Comparison of ENCODE assay signal across 26 cellular contexts in the genomic region with DNA sequence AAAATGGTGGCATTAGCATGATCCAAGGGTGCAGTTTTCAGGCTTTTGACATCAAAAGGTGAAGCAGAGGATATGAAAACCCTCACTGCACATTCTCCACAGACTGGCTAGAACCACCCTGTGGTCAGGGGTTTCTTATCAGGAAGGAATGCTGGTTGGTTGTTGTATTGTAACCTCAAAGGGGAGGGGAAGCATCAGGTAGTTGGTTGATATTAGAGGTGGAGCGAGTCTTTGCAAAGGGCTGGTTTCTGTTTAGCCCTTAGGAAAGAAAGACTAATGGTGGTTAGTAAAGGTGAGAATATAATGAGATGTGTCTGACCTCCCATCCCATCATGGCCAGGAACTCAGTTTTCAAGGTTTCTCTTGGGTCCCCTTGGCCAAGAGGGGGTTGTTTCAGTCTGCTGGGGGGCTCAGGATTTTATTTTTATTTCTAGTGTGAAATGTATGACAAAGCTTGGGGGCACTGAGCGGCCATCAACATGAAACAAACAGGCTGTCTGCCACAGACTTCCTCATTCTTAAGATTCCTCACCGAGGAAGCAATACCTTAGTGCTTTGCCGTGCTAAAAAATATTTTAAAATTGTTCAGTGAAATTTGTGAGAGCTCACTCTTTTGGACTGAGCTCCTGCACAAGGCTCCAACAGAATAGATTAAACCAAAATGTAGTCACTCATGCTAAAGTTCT. TPM values are rescaled to one million over a fixed set of nuclear protein-coding genes. Genes with fewer than 3 reads are reported as not detected.
A peak's percentile ranks its signal among the peaks of the same experiment; 100 is the strongest.
DNase-seq lines count a peak whose midpoint lies in the region; ATAC-seq and TF ChIP-seq lines count a peak whose summit lies in the region.
"Had no signal": no experiment of that assay in that cellular context is flagged by ENCODE, and none has a peak within 500 bp of the region (broad histone marks: within the 10 kb centered on the region; RNA-seq: fewer than 3 reads in every experiment).

No MANE protein-coding gene starts in this region.

- peaks cover 9% of the 10 kb centered on the region for H3K4me1 Mint-ChIP-seq in activated T-helper 2 cell treated with anti-CD3 and anti-CD28 coated beads, Interferon-gamma antibody, Interleukin-2, Interleukin-4, amounts not matched to agents 10 μg/mL and 5 μg/mL and 100 μg/mL, durations not matched to agents 14 hours and 24 hours and 36 hours (ENCODE audit: low read depth)
- peaks cover 6% of the 10 kb centered on the region for H3K4me1 Mint-ChIP-seq in mesothelial cell of epicardium
- H3K4me1 Mint-ChIP-seq: activated B cell treated with CpG ODN at 0.5 μM for 24 hours; naive thymus-derived CD4-positive, alpha-beta T cell; T-helper 17 cell had no signal

- H3K27me3 ChIP-seq in PC-3 (ENCODE audit: low read length) (peaks cover 44% of the 10 kb centered on the region), vagina (no peaks in the 10 kb centered on the region)
- H3K27me3 ChIP-seq: ascending aorta, pancreas, sigmoid colon, tibial nerve had no signal

- no peak overlapping the region for H3K9ac ChIP-seq in PC-3 (ENCODE audit: low read length)

- no peak overlapping the region for H3K4me3 Mint-ChIP-seq in activated T-helper 2 cell treated with anti-CD3 and anti-CD28 coated beads, Interferon-gamma antibody, Interleukin-2, Interleukin-4, amounts not matched to agents 10 μg/mL and 5 μg/mL and 100 μg/mL, durations not matched to agents 14 hours and 24 hours and 36 hours (ENCODE audit: low read depth)
- H3K4me3 Mint-ChIP-seq in mesothelial cell of epicardium: no peak overlapping the region
- H3K4me3 Mint-ChIP-seq: activated B cell treated with CpG ODN at 0.5 μM for 24 hours; activated CD8-positive, alpha-beta T cell treated with anti-CD3 and anti-CD28 coated beads for 36 hours; naive thymus-derived CD4-positive, alpha-beta T cell; T-helper 17 cell had no signal

- TF ChIP-seq CTCF in mesothelial cell of epicardium (IDR thresholded peaks at IDR 0.05; ENCODE audit: unreplicated experiment): no peak
- TF ChIP-seq CTCF in PC-3 (conservative IDR thresholded peaks at IDR 0.05; ENCODE audit: low read depth, low read length): no peak
- TF ChIP-seq CTCF in vagina (IDR thresholded peaks at IDR 0.05): no peak

- POLR2A ChIA-PET in PC-3 (lab: Charles Lee; ENCODE audit: unreplicated experiment): no interaction called here

- H3K27ac ChIP-seq in PC-3 (ENCODE audit: low read length): no peak overlapping the region
- H3K27ac ChIP-seq in vagina: no peak overlapping the region
- H3K27ac ChIP-seq: ascending aorta, sigmoid colon, SJCRH30, tibial nerve had no signal

- H3K36me3 ChIP-seq in PC-3 (ENCODE audit: low read depth, low read length) (no peaks in the 10 kb centered on the region), vagina (no peaks in the 10 kb centered on the region)
- H3K36me3 ChIP-seq: ascending aorta, pancreas, sigmoid colon, SJCRH30, tibial nerve had no signal

- CTCF ChIA-PET in PC-3 (lab: Charles Lee): no interaction called here

- intact Hi-C loops in activated T-helper 2 cell treated with anti-CD3 and anti-CD28 coated beads, Interferon-gamma antibody, Interleukin-2, Interleukin-4, amounts not matched to agents 10 μg/mL and 5 μg/mL and 100 μg/mL, durations not matched to agents 14 hours and 24 hours and 36 hours (cut with micrococcal nuclease): no loop called here
- intact Hi-C loops in PC-3 (cut with micrococcal nuclease) (no loop called here), vagina (cut with DNase I) (no loop called here)

- H3K9me3 Mint-ChIP-seq in activated T-helper 2 cell treated with anti-CD3 and anti-CD28 coated beads, Interferon-gamma antibody, Interleukin-2, Interleukin-4, amounts not matched to agents 10 μg/mL and 5 μg/mL and 100 μg/mL, durations not matched to agents 14 hours and 24 hours and 36 hours: peaks cover 13% of the 10 kb centered on the region
- H3K9me3 Mint-ChIP-seq in mesothelial cell of epicardium: peaks cover 45% of the 10 kb centered on the region

- no peak overlapping the region for H2AFZ ChIP-seq in PC-3 (ENCODE audit: low read length)

- no peaks in the 10 kb centered on the region for H3K79me2 ChIP-seq in PC-3 (ENCODE audit: low read length)

- no TSS peak for BruUV-seq in PC-3 (replicated peaks; lab: Mats Ljungman, UMichigan)

- ATAC-seq in PC-3: no peak
- ATAC-seq: activated CD8-positive, alpha-beta T cell treated with anti-CD3 and anti-CD28 coated beads for 36 hours; naive thymus-derived CD4-positive, alpha-beta T cell; stimulated activated naive CD8-positive, alpha-beta T cell treated with anti-CD3 and anti-CD28 coated beads, Interleukin-15, Interleukin-2, amounts not matched to agents 100 U/mL and 50 U/mL, for 24 hours; T-helper 17 cell had no signal

- H3K4me3 ChIP-seq in PC-3 (ENCODE audit: low read length) (no peak overlapping the region), vagina (no peak overlapping the region)
- H3K4me3 ChIP-seq: ascending aorta, pancreas, sigmoid colon, SJCRH30, tibial nerve had no signal

- H3K36me3 Mint-ChIP-seq in activated T-helper 2 cell treated with anti-CD3 and anti-CD28 coated beads, Interferon-gamma antibody, Interleukin-2, Interleukin-4, amounts not matched to agents 10 μg/mL and 5 μg/mL and 100 μg/mL, durations not matched to agents 14 hours and 24 hours and 36 hours (ENCODE audit: low read depth): no peaks in the 10 kb centered on the region
- H3K36me3 Mint-ChIP-seq in mesothelial cell of epicardium: peaks cover 10% of the 10 kb centered on the region

- H3K4me1 ChIP-seq in PC-3 (ENCODE audit: insufficient read depth, low read length): no peaks in the 10 kb centered on the region
- H3K4me1 ChIP-seq in vagina: no peaks in the 10 kb centered on the region
- H3K4me1 ChIP-seq: ascending aorta, pancreas, sigmoid colon, SJCRH30, tibial nerve had no signal

- H4K20me1 ChIP-seq in PC-3 (ENCODE audit: low read length): no peaks in the 10 kb centered on the region

- no peak overlapping the region for H3K4me2 ChIP-seq in PC-3 (ENCODE audit: low read length)

- DNase-seq in ELF-1 (ENCODE audit: low read depth, low spot score) (peak; percentile 34), M059J (ENCODE audit: low read depth) (peak; percentile 91), mesothelial cell of epicardium (ENCODE audit: low spot score in 2 of 2, unreplicated experiment in 2 of 2) (no peak), PC-3 (no peak), NCI-H128 (lab: John Stamatoyannopoulos, UW; ENCODE audit: unreplicated experiment) (no peak), iPS-NIHi11 (ENCODE audit: low spot score) (no peak), vagina (ENCODE audit: extremely low spot score in 2 of 2) (no peak)
- DNase-seq in activated T-helper 2 cell treated with anti-CD3 and anti-CD28 coated beads, Interferon-gamma antibody, Interleukin-2, Interleukin-4, amounts not matched to agents 10 μg/mL and 5 μg/mL and 100 μg/mL, durations not matched to agents 14 hours and 24 hours and 36 hours (ENCODE audit: low spot score): no peak
- DNase-seq: activated B cell treated with CpG ODN at 0.5 μM for 24 hours; activated CD8-positive, alpha-beta T cell treated with anti-CD3 and anti-CD28 coated beads for 36 hours; activated naive CD4-positive, alpha-beta T cell treated with anti-CD3 and anti-CD28 coated beads, Interleukin-2, amount 50 U/mL, for 16 hours; activated T-cell treated with anti-CD3 and anti-CD28 coated beads, Interleukin-2, amount 50 U/mL, for 1 hour; H7; kidney; naive thymus-derived CD4-positive, alpha-beta T cell; NCI-H2081 treated with DMSO at 0.1 percent for 48 hours; NCI-H524 treated with DMSO at 0.1 percent for 48 hours; pancreas; sigmoid colon; stimulated activated CD4-positive, alpha-beta T cell treated with anti-CD3 and anti-CD28 coated beads, Interleukin-1b, Interleukin-23, amount 100 ng/mL, for 48 hours; stimulated activated naive CD8-positive, alpha-beta T cell treated with anti-CD3 and anti-CD28 coated beads, Interleukin-15, Interleukin-2, amounts not matched to agents 100 U/mL and 50 U/mL, for 24 hours; T-helper 17 cell had no signal

- peak overlapping the region; percentile 31 for H3K27ac Mint-ChIP-seq in activated T-helper 2 cell treated with anti-CD3 and anti-CD28 coated beads, Interferon-gamma antibody, Interleukin-2, Interleukin-4, amounts not matched to agents 10 μg/mL and 5 μg/mL and 100 μg/mL, durations not matched to agents 14 hours and 24 hours and 36 hours
- peak overlapping the region; percentile 98 for H3K27ac Mint-ChIP-seq in mesothelial cell of epicardium
- H3K27ac Mint-ChIP-seq: activated B cell treated with CpG ODN at 0.5 μM for 24 hours; activated CD8-positive, alpha-beta T cell treated with anti-CD3 and anti-CD28 coated beads for 36 hours; naive thymus-derived CD4-positive, alpha-beta T cell; T-helper 17 cell had no signal

- H3K9me3 ChIP-seq in PC-3 (ENCODE audit: low read length): peaks cover 17% of the 10 kb centered on the region; the same call in 1 of the 2 replicates
- no peaks in the 10 kb centered on the region for H3K9me3 ChIP-seq in vagina
- H3K9me3 ChIP-seq: ascending aorta, pancreas, SJCRH30 had no signal

- TF ChIP-seq POLR2A in vagina (IDR thresholded peaks at IDR 0.05): no peak

- H3K27me3 Mint-ChIP-seq in activated T-helper 2 cell treated with anti-CD3 and anti-CD28 coated beads, Interferon-gamma antibody, Interleukin-2, Interleukin-4, amounts not matched to agents 10 μg/mL and 5 μg/mL and 100 μg/mL, durations not matched to agents 14 hours and 24 hours and 36 hours (ENCODE audit: low read depth): no peaks in the 10 kb centered on the region
- H3K27me3 Mint-ChIP-seq in mesothelial cell of epicardium (ENCODE audit: low read depth): no peaks in the 10 kb centered on the region

- no peaks in the 10 kb centered on the region for H3F3A ChIP-seq in PC-3 (ENCODE audit: low read length, unreplicated experiment)

- H3K9me2 ChIP-seq in PC-3 (replicated peaks; ENCODE audit: low read length): no peaks in the 10 kb centered on the region

RNA-seq across cellular contexts. Expression of a gene that starts 47.5 kb away (rescaled TPM):
- not detected in 2 replicates for total RNA-seq in M059J (2014; rRNA removed; shearing (Covaris generic))
- not detected in 2 replicates for total RNA-seq in activated T-helper 2 cell treated with anti-CD3 and anti-CD28 coated beads, Interferon-gamma antibody, Interleukin-2, Interleukin-4, amounts not matched to agents 10 μg/mL and 5 μg/mL and 100 μg/mL, durations not matched to agents 14 hours and 24 hours and 36 hours
- total RNA-seq in mesothelial cell of epicardium (2.1 to 2.4 TPM (median 2.3 TPM) in 3 replicates), PC-3 (2014; rRNA removed) (not detected in 2 replicates), vagina (not detected)
- total RNA-seq: activated B cell treated with CpG ODN at 0.5 μM for 24 hours; activated CD8-positive, alpha-beta T cell treated with anti-CD3 and anti-CD28 coated beads for 36 hours; ascending aorta; kidney; lung microvascular endothelial cell; naive thymus-derived CD4-positive, alpha-beta T cell; pancreas; sigmoid colon; SJCRH30; T-helper 17 cell; tibial nerve had no signal

Comparison
In these comparisons a context has a peak if more than half of its experiments do, and no peak if none do; other contexts are left out.
1. DNase-seq: peak in ELF-1 (single experiment) and M059J (single experiment); none in activated T-helper 2 cell treated with anti-CD3 and anti-CD28 coated beads, Interferon-gamma antibody, Interleukin-2, Interleukin-4, amounts not matched to agents 10 μg/mL and 5 μg/mL and 100 μg/mL, durations not matched to agents 14 hours and 24 hours and 36 hours (single experiment), mesothelial cell of epicardium (0 of 2), PC-3 (single experiment), NCI-H128 (single experiment), iPS-NIHi11 (single experiment) and vagina (0 of 2).